In the genomic region with DNA sequence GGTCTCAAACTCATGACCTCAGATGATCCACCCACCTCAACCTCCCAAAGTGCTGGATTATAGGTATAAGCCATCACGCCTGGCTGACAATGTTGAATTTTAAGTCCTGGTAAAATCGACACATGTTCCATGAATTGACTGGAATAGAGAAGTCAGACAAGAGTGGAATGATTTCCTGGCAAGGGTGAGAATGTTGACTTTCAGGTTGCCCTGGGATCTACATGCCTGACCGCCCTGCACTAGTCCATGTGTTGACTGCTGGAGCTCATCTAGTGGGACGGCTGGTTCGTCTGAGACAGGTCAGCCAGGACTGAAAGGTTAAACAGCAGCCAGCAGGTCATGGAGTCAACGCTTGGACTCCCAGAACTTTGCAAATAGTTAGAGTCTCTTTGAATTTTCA, we compare ENCODE assay signal across 17 cellular contexts.
"Had no signal": no experiment of that assay in that cellular context is flagged by ENCODE, and none has a peak within 500 bp of the region (broad histone marks: within the 10 kb centered on the region; RNA-seq: fewer than 3 reads in every experiment).

No MANE protein-coding gene starts in this region.

- H3K27ac Mint-ChIP-seq: activated CD4-positive, alpha-beta T cell treated with anti-CD3 and anti-CD28 coated beads for 36 hours; activated naive CD4-positive, alpha-beta T cell treated with anti-CD3 and anti-CD28 coated beads for 36 hours; immature natural killer cell; memory B cell; natural killer cell treated with Interleukin-12 subunit alpha and Interleukin-12 subunit beta and Interleukin-15 and Interleukin-18, amount 100 ng/mL, for 72 hours; stimulated activated naive CD8-positive, alpha-beta T cell treated with anti-CD3 and anti-CD28 coated beads, Interleukin-15, Interleukin-2, amounts not matched to agents 100 ng/mL and 50 ng/mL, for 24 hours; T-cell had no signal

- H3K4me1 ChIP-seq: colonic mucosa had no signal

- H3K4me3 ChIP-seq: cardiac muscle cell, colonic mucosa, left lung, ovary, testis, uterus had no signal

- H3K36me3 Mint-ChIP-seq: immature natural killer cell; memory B cell; natural killer cell treated with Interleukin-12 subunit alpha and Interleukin-12 subunit beta and Interleukin-15 and Interleukin-18, amount 100 ng/mL, for 72 hours; T-cell had no signal

- ATAC-seq: activated CD4-positive, alpha-beta T cell treated with anti-CD3 and anti-CD28 coated beads for 36 hours; natural killer cell treated with Interleukin-12 subunit alpha and Interleukin-12 subunit beta and Interleukin-15 and Interleukin-18, amount 100 ng/mL, for 72 hours; T-cell had no signal

- H3K36me3 ChIP-seq: cardiac muscle cell, colonic mucosa, left lung, ovary, uterus had no signal

- H3K27me3 ChIP-seq: cardiac muscle cell, colonic mucosa, left lung, ovary, testis, uterus had no signal

- H3K9me3 Mint-ChIP-seq: activated naive CD4-positive, alpha-beta T cell treated with anti-CD3 and anti-CD28 coated beads for 36 hours; immature natural killer cell; memory B cell; natural killer cell treated with Interleukin-12 subunit alpha and Interleukin-12 subunit beta and Interleukin-15 and Interleukin-18, amount 100 ng/mL, for 72 hours; stimulated activated naive CD8-positive, alpha-beta T cell treated with anti-CD3 and anti-CD28 coated beads, Interleukin-15, Interleukin-2, amounts not matched to agents 100 ng/mL and 50 ng/mL, for 24 hours; T-cell had no signal

- H3K4me3 Mint-ChIP-seq: activated CD4-positive, alpha-beta T cell treated with anti-CD3 and anti-CD28 coated beads for 36 hours; activated naive CD4-positive, alpha-beta T cell treated with anti-CD3 and anti-CD28 coated beads for 36 hours; immature natural killer cell; memory B cell; natural killer cell treated with Interleukin-12 subunit alpha and Interleukin-12 subunit beta and Interleukin-15 and Interleukin-18, amount 100 ng/mL, for 72 hours; stimulated activated naive CD8-positive, alpha-beta T cell treated with anti-CD3 and anti-CD28 coated beads, Interleukin-15, Interleukin-2, amounts not matched to agents 100 ng/mL and 50 ng/mL, for 24 hours; T-cell had no signal

- DNase-seq: activated CD4-positive, alpha-beta T cell treated with anti-CD3 and anti-CD28 coated beads for 36 hours; activated naive CD4-positive, alpha-beta T cell treated with anti-CD3 and anti-CD28 coated beads for 36 hours; colonic mucosa; immature natural killer cell; left lung; ovary; stimulated activated CD4-positive, alpha-beta T cell treated with anti-CD3 and anti-CD28 coated beads, Interleukin-4, amount 100 ng/mL, for 1 hour; stimulated activated CD8-positive, alpha-beta memory T cell treated with anti-CD3 and anti-CD28 coated beads, Interleukin-4, amount 100 ng/mL, for 48 hours; T-cell; testis; uterus had no signal

- FAIRE-seq: endothelial cell of umbilical vein had no signal

- H3K9me3 ChIP-seq: colonic mucosa, left lung, ovary, testis, uterus had no signal

- H3K27ac ChIP-seq: cardiac muscle cell, colonic mucosa, left lung, ovary, testis, VCaP had no signal

- H3K4me1 Mint-ChIP-seq: immature natural killer cell, memory B cell had no signal
